In the genomic region with DNA sequence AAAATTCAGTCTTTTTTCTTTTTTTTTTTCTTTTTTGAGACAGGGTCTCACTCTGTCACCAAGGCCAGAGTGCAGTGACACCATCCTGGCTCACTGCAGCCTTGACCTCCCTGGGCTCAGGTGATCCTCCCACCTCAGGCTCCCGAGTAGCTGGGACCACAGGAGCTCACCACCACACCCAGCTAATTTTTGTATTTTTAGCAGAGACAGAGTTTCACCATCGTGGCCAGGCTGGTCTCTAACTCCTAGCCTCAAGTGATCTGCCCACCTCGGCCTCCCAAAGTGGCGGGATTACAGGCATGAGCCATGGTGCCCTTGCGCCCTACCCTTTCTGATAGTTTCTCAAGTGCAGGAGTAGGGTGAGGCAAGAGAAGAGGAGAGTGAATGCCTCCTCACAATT, we compare ENCODE assay signal across 8 cellular contexts.
A peak's percentile ranks its signal among the peaks of the same experiment; 100 is the strongest.
DNase-seq lines count a peak whose midpoint lies in the region; ATAC-seq, FAIRE-seq and TF ChIP-seq lines count a peak whose summit lies in the region.
"Not testable (repeated sequence)": the region's sequence is repeated elsewhere in the genome, so short reads cannot be mapped to it uniquely, and the experiment has no call there.

No MANE protein-coding gene starts in this region.

- CTCF ChIA-PET in OCI-LY7 (lab: Charles Lee; ENCODE audit: unreplicated experiment), result not testable (repeated sequence)
- CTCF ChIA-PET in activated CD8-positive, alpha-beta T cell treated with anti-CD3 and anti-CD28 coated beads, Interleukin-2, amount 10 ng/mL, durations not matched to agents 7 days and 5 days (lab: Charles Lee), result interaction anchor here (0.7 to 5.4 kb wide), 12 partner anchors 13 to 154 kb away, joined by 3 to 29 read pairs (median 6); partner anchors contain the start of gene CAB39

- POLR2A ChIA-PET in OCI-LY7 (lab: Charles Lee), result interaction anchor here (0.6 to 0.8 kb wide), 8 partner anchors 12 to 611 kb away, joined by 3 to 5 read pairs (median 3); no protein-coding TSS in a partner anchor
- POLR2A ChIA-PET in activated CD8-positive, alpha-beta T cell treated with anti-CD3 and anti-CD28 coated beads, Interleukin-2, amount 10 ng/mL, durations not matched to agents 7 days and 5 days (lab: Charles Lee), result interaction anchor here (0.6 to 5.7 kb wide), 6 partner anchors 9 to 316 kb away, joined by 3 to 83 read pairs (median 4); partner anchors contain the start of gene SP100
- POLR2A ChIA-PET in activated naive CD8-positive, alpha-beta T cell treated with anti-CD3 and anti-CD28 coated beads, Interleukin-2, amount 10 ng/mL, durations not matched to agents 7 days and 5 days (lab: Charles Lee), result interaction anchor here (0.7 to 5.7 kb wide), 13 partner anchors 8 to 154 kb away, joined by 3 to 96 read pairs (median 4); partner anchors contain the start of gene CAB39

- H3K79me2 ChIP-seq in OCI-LY7 (ENCODE audit: insufficient read depth, low read depth, low read length), result not testable (repeated sequence)

- BruUV-seq in OCI-LY7 (replicated peaks; lab: Mats Ljungman, UMichigan), result not testable (repeated sequence)

- not testable (repeated sequence) for H3K27me3 ChIP-seq in lower lobe of right lung (ENCODE audit: low read depth); stomach

- not testable (repeated sequence) for H3K27ac ChIP-seq in OCI-LY7 (ENCODE audit: low read depth, low read length, poor library complexity, severe bottlenecking)
- peak overlapping the region; percentile 14 for H3K27ac ChIP-seq in lower lobe of right lung
- peak overlapping the region in 3 of 5 donors; percentile 31 to 71 (median 62) for H3K27ac ChIP-seq in stomach

- peak; percentile 76 for FAIRE-seq in GM12891 (lab: Jason Lieb, UNC)

- not testable (repeated sequence) for TF ChIP-seq CTCF in OCI-LY7 (conservative IDR thresholded peaks at IDR 0.05; ENCODE audit: low read length); lower lobe of right lung (IDR thresholded peaks at IDR 0.05); stomach (IDR thresholded peaks at IDR 0.05)

- H3K27me3 Mint-ChIP-seq in activated CD8-positive, alpha-beta T cell treated with anti-CD3 and anti-CD28 coated beads, Interleukin-2, amount 10 ng/mL, durations not matched to agents 7 days and 5 days (ENCODE audit: low read depth); activated naive CD8-positive, alpha-beta T cell treated with anti-CD3 and anti-CD28 coated beads, Interleukin-2, amount 10 ng/mL, durations not matched to agents 7 days and 5 days: not testable (repeated sequence)

- not testable (repeated sequence) for H3K9me3 Mint-ChIP-seq in activated CD8-positive, alpha-beta T cell treated with anti-CD3 and anti-CD28 coated beads, Interleukin-2, amount 10 ng/mL, durations not matched to agents 7 days and 5 days (ENCODE audit: insufficient read depth); activated naive CD8-positive, alpha-beta T cell treated with anti-CD3 and anti-CD28 coated beads, Interleukin-2, amount 10 ng/mL, durations not matched to agents 7 days and 5 days

- peak overlapping the region; percentile 97 for H3K27ac Mint-ChIP-seq in activated CD8-positive, alpha-beta T cell treated with anti-CD3 and anti-CD28 coated beads, Interleukin-2, amount 10 ng/mL, durations not matched to agents 7 days and 5 days
- H3K27ac Mint-ChIP-seq in activated naive CD8-positive, alpha-beta T cell treated with anti-CD3 and anti-CD28 coated beads, Interleukin-2, amount 10 ng/mL, durations not matched to agents 7 days and 5 days, result peak overlapping the region; percentile 87

- H3K4me3 ChIP-seq in OCI-LY7 (ENCODE audit: low read depth, low read length, poor library complexity, severe bottlenecking); lower lobe of right lung; stomach: not testable (repeated sequence)

- H2AFZ ChIP-seq in OCI-LY7 (ENCODE audit: low read length), result peak overlapping the region; percentile 89

- H3K4me2 ChIP-seq in OCI-LY7 (ENCODE audit: low read length), result not testable (repeated sequence)

- not testable (repeated sequence) for H3K9me3 ChIP-seq in OCI-LY7 (ENCODE audit: low read length); lower lobe of right lung; stomach

- not testable (repeated sequence) for H4K20me1 ChIP-seq in OCI-LY7 (ENCODE audit: insufficient read depth, low read length)

- intact Hi-C loops in OCI-LY7 (cut with micrococcal nuclease; ENCODE audit: unreplicated experiment); lower lobe of right lung (cut with DNase I); stomach (cut with DNase I; ENCODE audit: low total_unique reads): not testable (repeated sequence)

- not testable (repeated sequence) for TF ChIP-seq POLR2A in GM12891 (IDR thresholded peaks at IDR 0.05; ENCODE audit: low read depth, low read length); stomach (IDR thresholded peaks at IDR 0.05)

- peaks cover 41% of the 10 kb centered on the region for H3K4me1 Mint-ChIP-seq in activated CD8-positive, alpha-beta T cell treated with anti-CD3 and anti-CD28 coated beads, Interleukin-2, amount 10 ng/mL, durations not matched to agents 7 days and 5 days (ENCODE audit: low read depth)
- H3K4me1 Mint-ChIP-seq in activated naive CD8-positive, alpha-beta T cell treated with anti-CD3 and anti-CD28 coated beads, Interleukin-2, amount 10 ng/mL, durations not matched to agents 7 days and 5 days, result peaks cover 25% of the 10 kb centered on the region

- H3K36me3 Mint-ChIP-seq in activated CD8-positive, alpha-beta T cell treated with anti-CD3 and anti-CD28 coated beads, Interleukin-2, amount 10 ng/mL, durations not matched to agents 7 days and 5 days (ENCODE audit: low read depth), result peaks cover 12% of the 10 kb centered on the region
- H3K36me3 Mint-ChIP-seq in activated naive CD8-positive, alpha-beta T cell treated with anti-CD3 and anti-CD28 coated beads, Interleukin-2, amount 10 ng/mL, durations not matched to agents 7 days and 5 days, result not testable (repeated sequence)

- H3K9me2 ChIP-seq in OCI-LY7 (ENCODE audit: insufficient read depth, low read length), result not testable (repeated sequence)

- 82 to 90% (median 87%) methylated on average over 5 of the region's 5 CpGs for WGBS in stomach, 5 donors

- not testable (repeated sequence) for TF ChIP-seq EP300 in stomach (IDR thresholded peaks at IDR 0.05)

- ATAC-seq in GM21360 (IDR thresholded peaks at IDR 0.05; ENCODE audit: unreplicated experiment), result peak; percentile 6
- ATAC-seq in HG03432 (IDR thresholded peaks at IDR 0.05; ENCODE audit: unreplicated experiment), result peak; percentile 12
- peak; percentile 44 for ATAC-seq in activated CD8-positive, alpha-beta T cell treated with anti-CD3 and anti-CD28 coated beads, Interleukin-2, amount 10 ng/mL, durations not matched to agents 7 days and 5 days
- peak; percentile 24 for ATAC-seq in activated naive CD8-positive, alpha-beta T cell treated with anti-CD3 and anti-CD28 coated beads, Interleukin-2, amount 10 ng/mL, durations not matched to agents 7 days and 5 days (ENCODE audit: low read depth)
- peak; percentile 30 to 47 for ATAC-seq in lower lobe of right lung

- H3K36me3 ChIP-seq in OCI-LY7 (ENCODE audit: insufficient read depth, low read length); lower lobe of right lung; stomach: not testable (repeated sequence)

- not testable (repeated sequence) for DNase-seq in GM12891 (ENCODE audit: insufficient read length, low spot score); OCI-LY7 (ENCODE audit: low spot score); activated naive CD8-positive, alpha-beta T cell treated with anti-CD3 and anti-CD28 coated beads, Interleukin-2, amount 10 ng/mL, durations not matched to agents 7 days and 5 days; lower lobe of right lung; stomach
- DNase-seq in activated CD8-positive, alpha-beta T cell treated with anti-CD3 and anti-CD28 coated beads, Interleukin-2, amount 10 ng/mL, durations not matched to agents 7 days and 5 days, result peak; percentile 25

- H3K4me3 Mint-ChIP-seq in activated CD8-positive, alpha-beta T cell treated with anti-CD3 and anti-CD28 coated beads, Interleukin-2, amount 10 ng/mL, durations not matched to agents 7 days and 5 days, result peak overlapping the region; percentile 57
- H3K4me3 Mint-ChIP-seq in activated naive CD8-positive, alpha-beta T cell treated with anti-CD3 and anti-CD28 coated beads, Interleukin-2, amount 10 ng/mL, durations not matched to agents 7 days and 5 days, result peak overlapping the region; percentile 63

- not testable (repeated sequence) for H3K4me1 ChIP-seq in OCI-LY7 (ENCODE audit: insufficient read depth, low read length, poor library complexity, severe bottlenecking)
- H3K4me1 ChIP-seq in lower lobe of right lung (peaks cover 19% of the 10 kb centered on the region), stomach (peaks cover 0 to 11% (median 3%) of the 10 kb centered on the region in 4 donors)
